In genomic region chr10:50325449-50326188, GRCh38 we compare ENCODE assay signal across 8 cellular contexts.
A peak's percentile ranks its signal among the peaks of the same experiment; 100 is the strongest.
DNase-seq lines count a peak whose midpoint lies in the region; ATAC-seq lines count a peak whose summit lies in the region.

No MANE protein-coding gene starts in this region.

- no peaks in the 10 kb centered on the region for H3K27me3 Mint-ChIP-seq in CD4-positive, CD25-positive, alpha-beta regulatory T cell

- H3K27ac ChIP-seq in CD4-positive, CD25-positive, alpha-beta regulatory T cell (ENCODE audit: insufficient read depth, low read length, poor library complexity, severe bottlenecking): peak overlapping the region; percentile 49

- peak; percentile 54 to 68 for ATAC-seq in CD4-positive, CD25-positive, alpha-beta regulatory T cell (ENCODE audit: low read depth in 2 of 2)
- peak; percentile 59 for ATAC-seq in GM21381 (IDR thresholded peaks at IDR 0.05; ENCODE audit: unreplicated experiment)
- peak; percentile 28 for ATAC-seq in left colon
- ATAC-seq in HG03457 (IDR thresholded peaks at IDR 0.05; ENCODE audit: unreplicated experiment): no peak

- peaks cover 45% of the 10 kb centered on the region for H3K4me1 ChIP-seq in CD4-positive, CD25-positive, alpha-beta regulatory T cell (ENCODE audit: control insufficient read depth, insufficient read depth, low read length, poor library complexity, severe bottlenecking)

- H3K27me3 ChIP-seq in CD4-positive, CD25-positive, alpha-beta regulatory T cell (ENCODE audit: control insufficient read depth, insufficient read depth, low read length): no peaks in the 10 kb centered on the region

- no peak overlapping the region for H3K27ac Mint-ChIP-seq in CD4-positive, CD25-positive, alpha-beta regulatory T cell

- intact Hi-C loops in left colon (cut with DNase I, micrococcal nuclease): no loop called here

- peaks cover 27% of the 10 kb centered on the region for H3K36me3 Mint-ChIP-seq in CD4-positive, CD25-positive, alpha-beta regulatory T cell

- H3K36me3 ChIP-seq in CD4-positive, CD25-positive, alpha-beta regulatory T cell (ENCODE audit: control insufficient read depth, insufficient read depth, low read length): peaks cover 28% of the 10 kb centered on the region

- H3K4me3 Mint-ChIP-seq in CD4-positive, CD25-positive, alpha-beta regulatory T cell: peak overlapping the region in 1 of 4 donors; percentile 26

- no peaks in the 10 kb centered on the region for H3K9me3 ChIP-seq in CD4-positive, CD25-positive, alpha-beta regulatory T cell (ENCODE audit: control insufficient read depth in 2 of 2, low read length in 2 of 2)

- H3K4me3 ChIP-seq in CD4-positive, CD25-positive, alpha-beta regulatory T cell (ENCODE audit: low read depth, low read length): peak overlapping the region; percentile 4

- peaks cover 46 to 71% (median 59%) of the 10 kb centered on the region in 4 donors for H3K4me1 Mint-ChIP-seq in CD4-positive, CD25-positive, alpha-beta regulatory T cell

- peak in 1 of 3 donors; percentile 26 for DNase-seq in CD4-positive, CD25-positive, alpha-beta regulatory T cell
- DNase-seq in HUDEP-2 (lab: John Stamatoyannopoulos, UW; ENCODE audit: unreplicated experiment in 76 of 76) (peak in 59 of 76 experiments; percentile 6 to 81 (median 46)), astrocyte of the hippocampus (ENCODE audit: low read depth, low spot score) (peak; percentile 94), left colon (peak; percentile 16 to 53), nucleus accumbens (lab: John Stamatoyannopoulos, UW) (no peak), C1 segment of cervical spinal cord (lab: John Stamatoyannopoulos, UW) (no peak)

- no peaks in the 10 kb centered on the region for H3K9me3 Mint-ChIP-seq in CD4-positive, CD25-positive, alpha-beta regulatory T cell

Comparison
In these comparisons a context has a peak if more than half of its experiments do, and no peak if none do; other contexts are left out.
1. DNase-seq: peak in HUDEP-2 (59 of 76), astrocyte of the hippocampus (single experiment) and left colon (2 of 2); none in nucleus accumbens (0 of 56) and C1 segment of cervical spinal cord (0 of 14).